Comparison of ENCODE assay signal across 8 cellular contexts in genomic region chr13:74133657-74134201, GRCh38. TPM values are rescaled to one million over a fixed set of nuclear protein-coding genes. Genes with fewer than 3 reads are reported as not detected.
DNase-seq lines count a peak whose midpoint lies in the region; ATAC-seq and TF ChIP-seq lines count a peak whose summit lies in the region.

No MANE protein-coding gene starts in this region.

- peak; percentile 48 to 52 for TF ChIP-seq POLR2A in Peyer's patch (IDR thresholded peaks at IDR 0.05)

- H3K27ac ChIP-seq in HUES64 (ENCODE audit: low read depth, low read length) = peak overlapping the region; percentile 77
- H3K27ac ChIP-seq in Peyer's patch = peak overlapping the region; percentile 88 to 99 (median 90)

- H3K27me3 ChIP-seq in HUES64 (ENCODE audit: insufficient read depth, low read length) (peaks cover 18% of the 10 kb centered on the region), Peyer's patch (no peaks in the 10 kb centered on the region)

- DNase-seq in DMS 273 treated with DMSO at 0.1 percent for 48 hours (lab: John Stamatoyannopoulos, UW) (peak; percentile 51), Peyer's patch (peak; percentile 71 to 95 (median 93)), fibroblast of the aortic adventitia (ENCODE audit: low read depth) (peak; percentile 95), nephron progenitor cell (peak; percentile 82)
- peak; percentile 67 to 72 for DNase-seq in activated T-helper 1 cell treated with anti-CD3 and anti-CD28 coated beads, Interleukin-2, amount 50 U/mL, for 16 hours (ENCODE audit: low read depth in 1 of 2, low spot score in 1 of 2)
- DNase-seq in stimulated activated naive CD4-positive, alpha-beta T cell (lab: John Stamatoyannopoulos, UW) = peak; percentile 86 to 94 (median 91)

- no peaks in the 10 kb centered on the region for H3K9me3 Mint-ChIP-seq in nephron progenitor cell

- peaks cover 38% of the 10 kb centered on the region for H3K4me1 Mint-ChIP-seq in nephron progenitor cell

- peaks cover 16% of the 10 kb centered on the region; the same call in 1 of the 2 replicates for H3K4me1 ChIP-seq in HUES64 (ENCODE audit: insufficient read depth, low read length)
- H3K4me1 ChIP-seq in Peyer's patch = peaks cover 0 to 24% (median 5%) of the 10 kb centered on the region in 4 donors

- H3K27me3 Mint-ChIP-seq in nephron progenitor cell (ENCODE audit: low read depth, poor library complexity) = peaks cover 3% of the 10 kb centered on the region

- peak overlapping the region; percentile 93 for H3K4me3 Mint-ChIP-seq in nephron progenitor cell

- H3K9ac ChIP-seq in HUES64 (ENCODE audit: low read depth, low read length) = peak overlapping the region; percentile 50

- TF ChIP-seq CTCF in Peyer's patch (IDR thresholded peaks at IDR 0.05) (no peak), fibroblast of the aortic adventitia (IDR thresholded peaks at IDR 0.05; ENCODE audit: insufficient read depth, low read length) (no peak), nephron progenitor cell (IDR thresholded peaks at IDR 0.05) (no peak)

- no peaks in the 10 kb centered on the region for H3K9me3 ChIP-seq in HUES64 (ENCODE audit: insufficient read depth, low read depth, low read length)
- no peaks in the 10 kb centered on the region for H3K9me3 ChIP-seq in Peyer's patch

- WGBS in HUES64 = under 1% methylated on average over 30 of the region's 35 CpGs

- H3K36me3 ChIP-seq in HUES64 (ENCODE audit: insufficient read depth, low read length) = no peaks in the 10 kb centered on the region
- no peaks in the 10 kb centered on the region for H3K36me3 ChIP-seq in Peyer's patch

- H3K27ac Mint-ChIP-seq in nephron progenitor cell = peak overlapping the region; percentile 100

- H3K4me3 ChIP-seq in HUES64 (ENCODE audit: low read length) (peak overlapping the region; percentile 98), Peyer's patch (peak overlapping the region; percentile 71 to 92 (median 86)), fibroblast of the aortic adventitia (ENCODE audit: low read depth, low read length) (peak overlapping the region; percentile 95)

- ATAC-seq in GM21515 (IDR thresholded peaks at IDR 0.05; ENCODE audit: unreplicated experiment) = peak; percentile 45

- no peaks in the 10 kb centered on the region for H3K36me3 Mint-ChIP-seq in nephron progenitor cell (ENCODE audit: low read depth)

RNA-seq across cellular contexts. Expression of gene KLF12, which starts 0.5 kb away (rescaled TPM):
- polyA plus RNA-seq in HUES64 (2013, experiment 1 of 2) = 7.7 TPM
- polyA plus RNA-seq in HUES64 (2013, experiment 2 of 2) = 8.2 TPM
- total RNA-seq in Peyer's patch = 10 to 100 TPM in 1 of 4 donors, 1 to 10 TPM in 3; 1.4 to 23.1 (median 2.7) TPM
- total RNA-seq in fibroblast of the aortic adventitia (ENCODE audit: low replicate concordance) = 10.6 and 28.7 TPM in 2 replicates

Comparison
In these comparisons a context has a peak if more than half of its experiments do, and no peak if none do; other contexts are left out.
1. Peak in every context shown above with its lines: DNase-seq, ATAC-seq, H3K4me3 ChIP-seq and H3K27ac ChIP-seq.